Comparison of ENCODE assay signal across 22 cellular contexts in genomic region chr13:101298517-101298916, GRCh38.
"Had no signal": no experiment of that assay in that cellular context is flagged by ENCODE, and none has a peak within 500 bp of the region (broad histone marks: within the 10 kb centered on the region; RNA-seq: fewer than 3 reads in every experiment).

No MANE protein-coding gene starts in this region.

- H3K27me3 ChIP-seq: cardiac muscle cell, thyroid gland, upper lobe of right lung had no signal

- H3K27ac ChIP-seq: cardiac muscle cell, lower lobe of right lung, parathyroid adenoma, thyroid gland, upper lobe of right lung had no signal

- H3K79me2 ChIP-seq: parathyroid adenoma had no signal

- H3K9me3 ChIP-seq: lower lobe of right lung, mucosa of descending colon, thyroid gland, upper lobe of right lung had no signal

- H3K4me1 Mint-ChIP-seq: activated B cell treated with CpG ODN at 0.5 μM for 24 hours; activated CD4-positive, alpha-beta T cell treated with anti-CD3 and anti-CD28 coated beads for 36 hours; activated naive CD4-positive, alpha-beta T cell treated with anti-CD3 and anti-CD28 coated beads, Interleukin-2, amount 10 ng/mL, durations not matched to agents 7 days and 5 days; activated naive CD8-positive, alpha-beta T cell treated with anti-CD3 and anti-CD28 coated beads, Interleukin-2, amount 50 U/mL, for 24 hours; nephron progenitor cell had no signal

- H3K4me3 ChIP-seq: cardiac muscle cell, lower lobe of right lung, mucosa of descending colon, thyroid gland, upper lobe of right lung had no signal

- H3K9me3 Mint-ChIP-seq: activated naive CD4-positive, alpha-beta T cell treated with anti-CD3 and anti-CD28 coated beads, Interleukin-2, amount 10 ng/mL, durations not matched to agents 7 days and 5 days had no signal

- H3K36me3 Mint-ChIP-seq: activated naive CD4-positive, alpha-beta T cell treated with anti-CD3 and anti-CD28 coated beads, Interleukin-2, amount 10 ng/mL, durations not matched to agents 7 days and 5 days had no signal

- H3K4me3 Mint-ChIP-seq: activated B cell treated with CpG ODN at 0.5 μM for 24 hours; activated CD4-positive, alpha-beta T cell treated with anti-CD3 and anti-CD28 coated beads for 36 hours; activated naive CD4-positive, alpha-beta T cell treated with anti-CD3 and anti-CD28 coated beads, Interleukin-2, amount 10 ng/mL, durations not matched to agents 7 days and 5 days; activated naive CD8-positive, alpha-beta T cell treated with anti-CD3 and anti-CD28 coated beads, Interleukin-2, amount 50 U/mL, for 24 hours; nephron progenitor cell; stimulated activated naive CD8-positive, alpha-beta T cell treated with anti-CD3 and anti-CD28 coated beads, Interleukin-15, Interleukin-2, amounts not matched to agents 100 ng/mL and 50 ng/mL, for 24 hours had no signal

- H3K27me3 Mint-ChIP-seq: activated B cell treated with CpG ODN at 0.5 μM for 24 hours; activated CD4-positive, alpha-beta T cell treated with anti-CD3 and anti-CD28 coated beads for 36 hours; activated naive CD8-positive, alpha-beta T cell treated with anti-CD3 and anti-CD28 coated beads, Interleukin-2, amount 50 U/mL, for 24 hours; stimulated activated naive CD8-positive, alpha-beta T cell treated with anti-CD3 and anti-CD28 coated beads, Interleukin-15, Interleukin-2, amounts not matched to agents 100 ng/mL and 50 ng/mL, for 24 hours had no signal

- H3K9ac ChIP-seq: parathyroid adenoma had no signal

- DNase-seq: activated B cell treated with CpG ODN at 0.5 μM for 24 hours; activated CD4-positive, alpha-beta T cell treated with anti-CD3 and anti-CD28 coated beads for 36 hours; activated CD4-positive, alpha-beta T cell treated with anti-CD3 and anti-CD28 coated beads, Interleukin-2, amount 50 U/mL, for 48 hours; activated effector memory CD4-positive, alpha-beta T cell treated with anti-CD3 and anti-CD28 coated beads, Interleukin-2, amount 50 U/mL, for 16 hours; activated naive CD4-positive, alpha-beta T cell treated with anti-CD3 and anti-CD28 coated beads, Interleukin-2, amount 10 ng/mL, durations not matched to agents 7 days and 5 days; activated naive CD8-positive, alpha-beta T cell treated with anti-CD3 and anti-CD28 coated beads, Interleukin-2, amount 50 U/mL, for 24 hours; activated T-cell treated with anti-CD3 and anti-CD28 coated beads, Interleukin-2, amount 50 U/mL, for 48 hours; foreskin fibroblast; lower lobe of right lung; mesendoderm; mucosa of descending colon; nephron progenitor cell; right cardiac atrium; stimulated activated CD4-positive, alpha-beta T cell treated with anti-CD3 and anti-CD28 coated beads, Interleukin-1b, Interleukin-23, amount 100 ng/mL, for 48 hours; substantia nigra; T1000; thyroid gland; upper lobe of right lung had no signal

- H3K4me1 ChIP-seq: lower lobe of right lung, parathyroid adenoma, thyroid gland, upper lobe of right lung had no signal

- H3K27ac Mint-ChIP-seq: activated B cell treated with CpG ODN at 0.5 μM for 24 hours; activated CD4-positive, alpha-beta T cell treated with anti-CD3 and anti-CD28 coated beads for 36 hours; activated naive CD4-positive, alpha-beta T cell treated with anti-CD3 and anti-CD28 coated beads, Interleukin-2, amount 10 ng/mL, durations not matched to agents 7 days and 5 days; activated naive CD8-positive, alpha-beta T cell treated with anti-CD3 and anti-CD28 coated beads, Interleukin-2, amount 50 U/mL, for 24 hours; nephron progenitor cell; stimulated activated naive CD8-positive, alpha-beta T cell treated with anti-CD3 and anti-CD28 coated beads, Interleukin-15, Interleukin-2, amounts not matched to agents 100 ng/mL and 50 ng/mL, for 24 hours had no signal

- H2AFZ ChIP-seq: parathyroid adenoma had no signal

- ATAC-seq: activated CD4-positive, alpha-beta T cell treated with anti-CD3 and anti-CD28 coated beads for 36 hours; activated naive CD8-positive, alpha-beta T cell treated with anti-CD3 and anti-CD28 coated beads, Interleukin-2, amount 50 U/mL, for 24 hours; left lobe of liver; lower lobe of right lung; mucosa of descending colon; right cardiac atrium; upper lobe of right lung had no signal

- H3K36me3 ChIP-seq: cardiac muscle cell, lower lobe of right lung, thyroid gland, upper lobe of right lung had no signal
